In genomic region chr16:77775911-77776909, GRCh38 we compare ENCODE assay signal across 26 cellular contexts. TPM values are rescaled to one million over a fixed set of nuclear protein-coding genes. Genes with fewer than 3 reads are reported as not detected.
DNase-seq lines count a peak whose midpoint lies in the region; ATAC-seq, FAIRE-seq and TF ChIP-seq lines count a peak whose summit lies in the region.
"Had no signal": no experiment of that assay in that cellular context is flagged by ENCODE, and none has a peak within 500 bp of the region (broad histone marks: within the 10 kb centered on the region; RNA-seq: fewer than 3 reads in every experiment).

No MANE protein-coding gene starts in this region.

- H3K9me3 ChIP-seq in RWPE2 (ENCODE audit: severe bottlenecking) (no peaks in the 10 kb centered on the region), HepG2 (ENCODE audit: low read length) (no peaks in the 10 kb centered on the region)
- H3K9me3 ChIP-seq: HAP-1 had no signal

- H3K4me3 ChIP-seq in RWPE2 (ENCODE audit: severe bottlenecking), result no peak overlapping the region
- no peak overlapping the region for H3K4me3 ChIP-seq in bronchial epithelial cell (ENCODE audit: low read depth, low read length)
- H3K4me3 ChIP-seq in HepG2 (replicated peaks in 1 of 3; ENCODE audit: insufficient read depth in 1 of 3, low read depth in 2 of 3, low read length in 3 of 3), result no peak overlapping the region
- H3K4me3 ChIP-seq: HAP-1 had no signal

- H3K9ac ChIP-seq in HepG2 (ENCODE audit: insufficient read depth, low read depth, low read length), result no peak overlapping the region

- in situ Hi-C loops in HepG2 (cut with HindIII; ENCODE audit: extremely low pct_ligation_motif_present, low pct_unique_long_range_greater_than_20kb), result loop anchor here (5.0 to 25.0 kb wide), 2 partner anchors 99 to 186 kb away; no protein-coding TSS in a partner anchor

- peak overlapping the region; percentile 5 for H3K4me2 ChIP-seq in HepG2 (ENCODE audit: low read depth, low read length)

- TF ChIP-seq CTCF in RWPE2 (IDR thresholded peaks at IDR 0.05; ENCODE audit: poor library complexity, severe bottlenecking) (no peak), bronchial epithelial cell (IDR thresholded peaks at IDR 0.05; ENCODE audit: insufficient read depth, low read length, severe bottlenecking) (no peak), HepG2 (CRISPR knock-in tag; IDR thresholded peaks at IDR 0.05) (no peak)

- H4K20me1 ChIP-seq in HepG2 (ENCODE audit: insufficient read depth, low read length), result no peaks in the 10 kb centered on the region

- TF ChIP-seq EP300 in HepG2 (IDR thresholded peaks at IDR 0.05; ENCODE audit: low read depth in 2 of 2, low read length in 2 of 2) (peak in 1 of 2 experiments; percentile 55; a peak in 1 of 4 replicates), HepG2 (CRISPR knock-in tag; IDR thresholded peaks at IDR 0.05; ENCODE audit: borderline replicate concordance) (no peak)

- H3K4me1 ChIP-seq in RWPE2 (ENCODE audit: insufficient read depth, poor library complexity, severe bottlenecking) (no peaks in the 10 kb centered on the region), HepG2 (ENCODE audit: insufficient read depth, low read length) (peaks cover 46% of the 10 kb centered on the region)
- H3K4me1 ChIP-seq: HAP-1 had no signal

- TF ChIP-seq RAD21 in HepG2 (CRISPR knock-in tag; IDR thresholded peaks at IDR 0.05), result no peak

- DNase-seq in EH (ENCODE audit: low read depth), result peak; percentile 5
- DNase-seq in RWPE2 (ENCODE audit: low spot score), result no peak
- DNase-seq in bronchial epithelial cell (ENCODE audit: low read depth), result peak; percentile 48
- peak; percentile 39 for DNase-seq in HepG2 (ENCODE audit: low spot score)
- no peak for DNase-seq in stimulated activated CD8-positive, alpha-beta memory T cell treated with anti-CD3 and anti-CD28 coated beads, Interleukin-4, amount 100 ng/mL, for 48 hours
- no peak for DNase-seq in NCI-H2081 (lab: John Stamatoyannopoulos, UW)
- no peak for DNase-seq in NCI-H2227 (lab: John Stamatoyannopoulos, UW; ENCODE audit: unreplicated experiment)
- no peak for DNase-seq in SKM-1 treated with dmso at 0.1 percent for 144 hours (lab: John Stamatoyannopoulos, UW; ENCODE audit: unreplicated experiment)
- DNase-seq: activated gamma-delta T cell treated with Interleukin-2 at 50 U/mL for 16 hours; activated naive CD8-positive, alpha-beta T cell treated with anti-CD3 and anti-CD28 coated beads, Interleukin-2, amount 10 ng/mL, durations not matched to agents 7 days and 5 days; activated T-cell treated with anti-CD3 and anti-CD28 coated beads, Interleukin-2, amount 50 U/mL, for 4 hours; AML-193; CD4-positive, alpha-beta memory T cell; immature natural killer cell; Karpas-422; left ventricle myocardium superior; NCI-H1417 treated with DMSO at 0.1 percent for 48 hours; NCI-H2029 treated with DMSO at 0.1 percent for 48 hours; NCI-H82; small intestine; stimulated activated naive CD4-positive, alpha-beta T cell treated with Interleukin-2 at 50 U/mL for 16 hours had no signal

- H3K79me2 ChIP-seq in HepG2 (ENCODE audit: insufficient read depth, low read length), result no peaks in the 10 kb centered on the region

- H3K27me3 ChIP-seq in RWPE2 (ENCODE audit: insufficient read depth, poor library complexity, severe bottlenecking) (no peaks in the 10 kb centered on the region), bronchial epithelial cell (ENCODE audit: control insufficient read depth, insufficient read depth, low read length) (no peaks in the 10 kb centered on the region), HepG2 (ENCODE audit: control insufficient read depth in 1 of 2, insufficient read depth in 2 of 2, low read length in 2 of 2) (no peaks in the 10 kb centered on the region)

- H2AFZ ChIP-seq in HepG2 (ENCODE audit: low read length), result no peak overlapping the region

- H3K27ac ChIP-seq in RWPE2 (ENCODE audit: poor library complexity, severe bottlenecking) (no peak overlapping the region), HepG2 (ENCODE audit: extremely low read length, insufficient read depth, low read length) (peak overlapping the region; percentile 48)

- BruUV-seq in HepG2 (replicated peaks; lab: Mats Ljungman, UMichigan), result no TSS peak

- POLR2A ChIA-PET in HepG2 (lab: Yijun Ruan, JAX), result interaction anchor here (2.4 kb wide), 1 partner anchor 54 kb away, joined by 10 read pairs; the partner anchor contains the start of gene NUDT7

- CTCF ChIA-PET in HepG2 (lab: Yijun Ruan, JAX; ENCODE audit: low intra/inter-chr PET ratio, low total read pairs), result no interaction called here

- 7% methylated on average over 6 of the region's 6 CpGs for WGBS in HepG2 (ENCODE audit: low lambda C conversion rate)

- ATAC-seq in RWPE2 (ENCODE audit: low read depth) (0 out of 3 replicates have a peak, but pooled peaks have one; percentile 38), HepG2 (peak; percentile 87)
- ATAC-seq: activated T-cell treated with anti-CD3 and anti-CD28 coated beads, Interleukin-2, amount 50 U/mL, for 4 hours; left ventricle myocardium superior had no signal

- intact Hi-C loops in HepG2 (cut with micrococcal nuclease; ENCODE audit: unreplicated experiment), result loop anchor here (1.0 to 2.0 kb wide), 2 partner anchors 27 to 54 kb away; partner anchors contain the start of gene NUDT7

- no peak for TF ChIP-seq POLR2A in HepG2 (IDR thresholded peaks at IDR 0.05; ENCODE audit: insufficient read depth in 1 of 2, low read depth in 2 of 2, low read length in 2 of 2)

- no peaks in the 10 kb centered on the region for H3K36me3 ChIP-seq in RWPE2 (ENCODE audit: low read depth)
- H3K36me3 ChIP-seq in bronchial epithelial cell (ENCODE audit: control insufficient read depth, insufficient read depth, low read length), result no peaks in the 10 kb centered on the region
- no peaks in the 10 kb centered on the region for H3K36me3 ChIP-seq in HepG2 (replicated peaks in 1 of 2; ENCODE audit: control insufficient read depth in 1 of 2, insufficient read depth in 2 of 2, low read length in 2 of 2)
- H3K36me3 ChIP-seq: HAP-1 had no signal

- FAIRE-seq in bronchial epithelial cell (lab: Jason Lieb, UNC) (no peak), HepG2 (lab: Jason Lieb, UNC) (no peak)
- FAIRE-seq: endothelial cell of umbilical vein, small intestine, TTC549 had no signal

TF ChIP-seq in HepG2, 621 proteins besides CTCF, POLR2A, EP300 and RAD21 (continues in another document):
- TF ChIP-seq KLF9 (CRISPR knock-in tag; IDR thresholded peaks at IDR 0.05; ENCODE audit: low read depth), result no peak
- no peak for TF ChIP-seq MAFK (conservative IDR thresholded peaks at IDR 0.05 in 1 of 2, IDR thresholded peaks at IDR 0.05 in 1 of 2; ENCODE audit: low read length in 2 of 2)
- TF ChIP-seq ZNF136 (CRISPR knock-in tag; IDR thresholded peaks at IDR 0.05; ENCODE audit: low read depth), result no peak
- no peak for TF ChIP-seq ZNF121 (CRISPR knock-in tag; IDR thresholded peaks at IDR 0.05)

RNA-seq across cellular contexts. Expression of gene VAT1L, which starts 12.2 kb away (rescaled TPM):
- total RNA-seq in bronchial epithelial cell, result not detected in 2 replicates
- not detected in 2 replicates for total RNA-seq in HepG2 (2016; rRNA removed; fragmentation: Illumina TruSeq; extraction: Trizol)
- not detected in 2 replicates for total RNA-seq in HepG2 (2016; cell fraction: cytosol; rRNA removed; fragmentation: Illumina TruSeq; extraction: Trizol; ENCODE audit: low read depth)
- not detected in 2 replicates for total RNA-seq in HepG2 (2016; cell fraction: insoluble cytoplasmic fraction; rRNA removed; fragmentation: Illumina TruSeq; extraction: Trizol)
- total RNA-seq in HepG2 (2016; cell fraction: membrane; rRNA removed; fragmentation: Illumina TruSeq; extraction: Trizol), result not detected in 2 replicates
- not detected in 2 replicates for total RNA-seq in HepG2 (2016; cell fraction: nucleus; rRNA removed; fragmentation: Illumina TruSeq; extraction: Trizol)
- polyA plus RNA-seq in HepG2 (2011; rRNA removed), result not detected in 2 replicates
- polyA plus RNA-seq in HepG2 (2011; cell fraction: cytosol; rRNA removed), result 0.01 TPM in 1 of 2 replicates, not detected in the other
- not detected in 2 replicates for polyA plus RNA-seq in HepG2 (2011; cell fraction: nucleus; rRNA removed)
- not detected in 2 replicates for polyA plus RNA-seq in HepG2 (2012)
- polyA plus RNA-seq in HepG2 (2016; cell fraction: cytosol; fragmentation: Illumina TruSeq; extraction: Trizol; ENCODE audit: low read depth), result not detected in 2 replicates
- not detected in 2 replicates for polyA plus RNA-seq in HepG2 (2016; cell fraction: insoluble cytoplasmic fraction; fragmentation: Illumina TruSeq; extraction: Trizol; ENCODE audit: low read depth)
- not detected in 2 replicates for polyA plus RNA-seq in HepG2 (2016; cell fraction: membrane; fragmentation: Illumina TruSeq; extraction: Trizol; ENCODE audit: low read depth)
- not detected in 2 replicates for polyA plus RNA-seq in HepG2 (2016; cell fraction: nucleus; fragmentation: Illumina TruSeq; extraction: Trizol; ENCODE audit: insufficient read depth, low read depth)
- polyA minus RNA-seq in HepG2 (2011; rRNA and poly(A)+ RNA removed; ENCODE audit: low replicate concordance), result not detected in 2 replicates
- not detected in 2 replicates for polyA minus RNA-seq in HepG2 (2011; cell fraction: cytosol; rRNA and poly(A)+ RNA removed)
- polyA minus RNA-seq in HepG2 (2011; cell fraction: nucleus; rRNA and poly(A)+ RNA removed), result not detected in 2 replicates
- total RNA-seq: activated naive CD8-positive, alpha-beta T cell treated with anti-CD3 and anti-CD28 coated beads, Interleukin-2, amount 10 ng/mL, durations not matched to agents 7 days and 5 days; CD4-positive, alpha-beta memory T cell; SK-MEL-5; T-helper 1 cell treated with Interleukin-12 subunit alpha and Interleukin-12 subunit beta and Interleukin-4 antibody, amounts not matched to agents 30 ng/mL and 1 ng/mL, for 36 hours had no signal
- polyA plus RNA-seq: CD4-positive, alpha-beta memory T cell; immature natural killer cell had no signal

RNA-seq across cellular contexts. Expression of gene NUDT7, which starts 53.9 kb away (rescaled TPM):
- total RNA-seq in bronchial epithelial cell (1.8 and 5.9 TPM in 2 replicates), HepG2 (2016; rRNA removed; fragmentation: Illumina TruSeq; extraction: Trizol) (14.3 and 17.8 TPM in 2 replicates)
- 3.7 and 3.8 TPM in 2 replicates for total RNA-seq in HepG2 (2016; cell fraction: cytosol; rRNA removed; fragmentation: Illumina TruSeq; extraction: Trizol; ENCODE audit: low read depth)
- total RNA-seq in HepG2 (2016; cell fraction: insoluble cytoplasmic fraction; rRNA removed; fragmentation: Illumina TruSeq; extraction: Trizol), result 15.0 and 20.1 TPM in 2 replicates
- 8.1 and 8.5 TPM in 2 replicates for total RNA-seq in HepG2 (2016; cell fraction: membrane; rRNA removed; fragmentation: Illumina TruSeq; extraction: Trizol)
- total RNA-seq in HepG2 (2016; cell fraction: nucleus; rRNA removed; fragmentation: Illumina TruSeq; extraction: Trizol), result 6.4 and 7.9 TPM in 2 replicates
- 18.0 and 23.9 TPM in 2 replicates for polyA plus RNA-seq in HepG2 (2011; rRNA removed)
- 17.5 and 22.7 TPM in 2 replicates for polyA plus RNA-seq in HepG2 (2011; cell fraction: cytosol; rRNA removed)
- 5.7 and 8.9 TPM in 2 replicates for polyA plus RNA-seq in HepG2 (2011; cell fraction: nucleus; rRNA removed)
- 16.3 and 22.7 TPM in 2 replicates for polyA plus RNA-seq in HepG2 (2012)
- polyA plus RNA-seq in HepG2 (2016; cell fraction: cytosol; fragmentation: Illumina TruSeq; extraction: Trizol; ENCODE audit: low read depth), result 4.7 and 5.5 TPM in 2 replicates
- polyA plus RNA-seq in HepG2 (2016; cell fraction: insoluble cytoplasmic fraction; fragmentation: Illumina TruSeq; extraction: Trizol; ENCODE audit: low read depth), result 26.0 and 26.5 TPM in 2 replicates
- 10.6 and 12.1 TPM in 2 replicates for polyA plus RNA-seq in HepG2 (2016; cell fraction: membrane; fragmentation: Illumina TruSeq; extraction: Trizol; ENCODE audit: low read depth)
- polyA plus RNA-seq in HepG2 (2016; cell fraction: nucleus; fragmentation: Illumina TruSeq; extraction: Trizol; ENCODE audit: insufficient read depth, low read depth), result 15.7 and 19.3 TPM in 2 replicates
- 12.6 and 34.2 TPM in 2 replicates for polyA minus RNA-seq in HepG2 (2011; rRNA and poly(A)+ RNA removed; ENCODE audit: low replicate concordance)
- 8.9 and 11.2 TPM in 2 replicates for polyA minus RNA-seq in HepG2 (2011; cell fraction: cytosol; rRNA and poly(A)+ RNA removed)
- 6.8 and 11.7 TPM in 2 replicates for polyA minus RNA-seq in HepG2 (2011; cell fraction: nucleus; rRNA and poly(A)+ RNA removed)

Comparison
In these comparisons a context has a peak if more than half of its experiments do, and no peak if none do; other contexts are left out.
1. DNase-seq: peak in EH (single experiment), bronchial epithelial cell (single experiment) and HepG2 (single experiment); none in RWPE2 (single experiment), stimulated activated CD8-positive, alpha-beta memory T cell treated with anti-CD3 and anti-CD28 coated beads, Interleukin-4, amount 100 ng/mL, for 48 hours (single experiment), NCI-H2081 (0 of 2), NCI-H2227 (single experiment) and SKM-1 treated with dmso at 0.1 percent for 144 hours (single experiment).